In the genomic region with DNA sequence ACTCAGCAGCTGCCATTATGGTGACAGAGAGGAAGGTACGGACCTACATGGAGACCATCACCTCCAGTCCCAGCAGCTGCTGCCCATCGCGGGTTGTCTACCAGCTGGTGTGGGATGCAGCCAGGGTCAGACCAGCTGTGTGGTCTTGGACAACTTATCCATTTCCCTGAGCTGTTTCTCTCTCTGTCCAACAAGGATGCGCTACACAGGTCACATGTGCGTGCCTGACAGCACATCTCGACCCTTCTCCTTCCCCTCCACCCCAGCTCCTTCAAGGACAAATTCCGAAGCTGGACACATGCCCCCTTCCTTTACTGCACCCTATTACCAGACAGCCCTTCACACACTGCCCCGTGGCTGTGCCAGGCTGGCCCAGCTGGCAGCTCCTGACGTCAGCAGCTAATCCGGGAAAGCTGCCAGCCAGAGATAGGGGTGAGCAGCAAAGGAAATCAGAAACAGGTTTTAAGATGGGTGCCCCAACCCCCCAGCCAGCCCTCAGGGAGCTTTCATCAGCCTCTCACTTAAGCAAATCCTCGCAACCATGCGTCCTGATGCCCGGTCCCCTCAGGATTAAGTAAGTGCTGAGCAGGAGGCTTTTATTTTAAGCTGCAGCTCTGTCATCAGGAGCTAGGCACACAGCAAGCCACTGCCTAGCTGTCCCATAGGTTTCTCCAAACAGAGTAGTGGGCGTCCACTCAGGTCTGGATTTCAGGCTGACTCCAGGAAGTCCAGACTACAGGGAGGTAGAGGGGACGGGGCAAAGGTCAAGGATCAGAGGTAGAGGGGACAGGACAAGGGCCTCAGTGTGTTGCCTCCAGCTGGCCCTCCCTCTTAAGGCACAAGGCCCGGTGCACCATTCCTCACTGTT, we compare ENCODE assay signal across 8 cellular contexts. TPM values are rescaled to one million over a fixed set of nuclear protein-coding genes. Genes with fewer than 3 reads are reported as not detected.
A peak's percentile ranks its signal among the peaks of the same experiment; 100 is the strongest.
DNase-seq lines count a peak whose midpoint lies in the region; ATAC-seq and TF ChIP-seq lines count a peak whose summit lies in the region.

No MANE protein-coding gene starts in this region.

- CTCF ChIA-PET in activated CD4-positive, alpha-beta memory T cell treated with anti-CD3 and anti-CD28 coated beads for 36 hours (lab: Charles Lee): interaction anchor here (0.7 to 8.8 kb wide), 10 partner anchors 21 to 265 kb away, joined by 3 to 113 read pairs (median 6); no protein-coding TSS in a partner anchor

- DNase-seq in AG09309 (ENCODE audit: low read depth) (peak; percentile 88), NCI-H1436 (lab: John Stamatoyannopoulos, UW) (peak; percentile 69), chondrocyte (ENCODE audit: low spot score) (no peak), lung microvascular endothelial cell (ENCODE audit: low read depth in 2 of 2) (peak; percentile 32 to 45), Kasumi-1 (lab: John Stamatoyannopoulos, UW) (no peak), natural killer cell (no peak), SKM-1 treated with dmso at 0.1 percent for 144 hours (lab: John Stamatoyannopoulos, UW; ENCODE audit: unreplicated experiment) (no peak)
- DNase-seq in activated CD4-positive, alpha-beta memory T cell treated with anti-CD3 and anti-CD28 coated beads for 36 hours: no peak

- no peak overlapping the region for H3K4me3 ChIP-seq in AG09309 (ENCODE audit: control insufficient read depth, low read depth, low read length)

- H3K36me3 Mint-ChIP-seq in chondrocyte (ENCODE audit: low read depth) (peaks cover 3% of the 10 kb centered on the region), natural killer cell (no peaks in the 10 kb centered on the region)
- H3K36me3 Mint-ChIP-seq in activated CD4-positive, alpha-beta memory T cell treated with anti-CD3 and anti-CD28 coated beads for 36 hours: no peaks in the 10 kb centered on the region

- H3K27ac Mint-ChIP-seq in chondrocyte (ENCODE audit: unreplicated experiment) (peak overlapping the region; percentile 83), natural killer cell (no peak overlapping the region)
- H3K27ac Mint-ChIP-seq in activated CD4-positive, alpha-beta memory T cell treated with anti-CD3 and anti-CD28 coated beads for 36 hours: no peak overlapping the region

- H3K4me1 Mint-ChIP-seq in chondrocyte (ENCODE audit: low read depth): peaks cover 19% of the 10 kb centered on the region
- H3K4me1 Mint-ChIP-seq in natural killer cell: peaks cover 5% of the 10 kb centered on the region in 2 donors
- peaks cover 17% of the 10 kb centered on the region for H3K4me1 Mint-ChIP-seq in activated CD4-positive, alpha-beta memory T cell treated with anti-CD3 and anti-CD28 coated beads for 36 hours (ENCODE audit: low read depth)

- intact Hi-C loops in natural killer cell (cut with micrococcal nuclease): loop anchor here (2.0 kb wide), 1 partner anchor 195 kb away; no protein-coding TSS in a partner anchor
- intact Hi-C loops in activated CD4-positive, alpha-beta memory T cell treated with anti-CD3 and anti-CD28 coated beads for 36 hours (cut with micrococcal nuclease): loop anchor here (2.0 kb wide), 1 partner anchor 115 kb away; no protein-coding TSS in a partner anchor

- TF ChIP-seq CTCF in AG09309 (IDR thresholded peaks at IDR 0.05; ENCODE audit: control insufficient read depth, insufficient read depth, low read depth, low read length, missing control alignments) (no peak), chondrocyte (IDR thresholded peaks at IDR 0.05) (no peak), natural killer cell (IDR thresholded peaks at IDR 0.05) (no peak)

- no peak for ATAC-seq in natural killer cell

- H3K27me3 Mint-ChIP-seq in chondrocyte (ENCODE audit: low read depth) (no peaks in the 10 kb centered on the region), natural killer cell (ENCODE audit: low read depth in 2 of 2) (peaks cover 0 to 2% of the 10 kb centered on the region in 2 donors)
- H3K27me3 Mint-ChIP-seq in activated CD4-positive, alpha-beta memory T cell treated with anti-CD3 and anti-CD28 coated beads for 36 hours: no peaks in the 10 kb centered on the region

- H3K9me3 Mint-ChIP-seq in chondrocyte (ENCODE audit: low read depth): no peaks in the 10 kb centered on the region
- no peaks in the 10 kb centered on the region for H3K9me3 Mint-ChIP-seq in natural killer cell
- H3K9me3 Mint-ChIP-seq in activated CD4-positive, alpha-beta memory T cell treated with anti-CD3 and anti-CD28 coated beads for 36 hours: no peaks in the 10 kb centered on the region

- H3K4me3 Mint-ChIP-seq in chondrocyte (ENCODE audit: unreplicated experiment): no peak overlapping the region
- H3K4me3 Mint-ChIP-seq in natural killer cell: no peak overlapping the region
- H3K4me3 Mint-ChIP-seq in activated CD4-positive, alpha-beta memory T cell treated with anti-CD3 and anti-CD28 coated beads for 36 hours: no peak overlapping the region

- POLR2A ChIA-PET in activated CD4-positive, alpha-beta memory T cell treated with anti-CD3 and anti-CD28 coated beads for 36 hours (lab: Charles Lee): interaction anchor here (1.2 kb wide), 1 partner anchor 66 kb away, joined by 3 read pairs; the partner anchor contains the start of gene PHF5A

RNA-seq across cellular contexts. Expression of gene TEF, which starts 20.3 kb away (rescaled TPM):
- total RNA-seq in chondrocyte (3.2 to 5.9 TPM (median 3.6 TPM) in 3 replicates), lung microvascular endothelial cell (2.6 and 3.6 TPM in 2 replicates), natural killer cell (1 to 10 TPM; 2.7 to 5.5 (median 3.0) TPM)
- total RNA-seq in activated CD4-positive, alpha-beta memory T cell treated with anti-CD3 and anti-CD28 coated beads for 36 hours: 1 to 10 TPM; 1.4 to 1.6 TPM

RNA-seq across cellular contexts. Expression of gene TOB2, which starts 44.6 kb away (rescaled TPM):
- 37.7 to 42.0 TPM (median 40.8 TPM) in 3 replicates for total RNA-seq in chondrocyte
- 11.6 and 16.5 TPM in 2 replicates for total RNA-seq in lung microvascular endothelial cell
- 10 to 100 TPM; 26.4 to 42.2 (median 32.6) TPM for total RNA-seq in natural killer cell
- total RNA-seq in activated CD4-positive, alpha-beta memory T cell treated with anti-CD3 and anti-CD28 coated beads for 36 hours: 10 to 100 TPM; 34.2 TPM

Comparison
In these comparisons a context has a peak if more than half of its experiments do, and no peak if none do; other contexts are left out.
1. DNase-seq: peak in AG09309 (single experiment), NCI-H1436 (single experiment) and lung microvascular endothelial cell (2 of 2); none in chondrocyte (single experiment), Kasumi-1 (0 of 2), natural killer cell (single experiment), SKM-1 treated with dmso at 0.1 percent for 144 hours (single experiment) and activated CD4-positive, alpha-beta memory T cell treated with anti-CD3 and anti-CD28 coated beads for 36 hours (single experiment).